In the genomic region with DNA sequence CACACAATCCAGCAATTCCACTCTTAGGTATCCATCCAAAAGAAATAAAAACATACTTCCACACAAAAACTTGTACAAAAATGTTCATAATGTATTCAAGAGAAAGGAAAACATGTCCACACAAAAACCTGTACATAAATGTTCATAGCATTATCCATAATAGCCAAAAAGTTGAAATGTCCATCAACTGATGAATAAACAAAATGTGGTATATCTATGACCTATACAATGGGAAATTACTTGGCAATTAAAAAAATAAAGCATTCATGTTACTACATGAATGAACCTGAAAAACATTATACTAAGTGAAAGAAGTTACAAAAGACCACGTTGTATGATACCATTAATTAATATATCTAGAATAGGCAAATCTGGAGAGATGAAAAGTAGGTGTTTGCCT, we compare ENCODE assay signal across 23 cellular contexts. TPM values are rescaled to one million over a fixed set of nuclear protein-coding genes. Genes with fewer than 3 reads are reported as not detected.
"Had no signal": no experiment of that assay in that cellular context is flagged by ENCODE, and none has a peak within 500 bp of the region (broad histone marks: within the 10 kb centered on the region; RNA-seq: fewer than 3 reads in every experiment).

No MANE protein-coding gene starts in this region.

- DNase-seq: hippocampal formation; kidney; left colon; left lung; midbrain; mucosa of descending colon; naive thymus-derived CD4-positive, alpha-beta T cell; ovary; right lobe of liver; stimulated activated CD4-positive, alpha-beta T cell treated with anti-CD3 and anti-CD28 coated beads, Interleukin-2, amount 100 ng/mL, for 24 hours; stimulated activated CD4-positive, alpha-beta T cell treated with anti-CD3 and anti-CD28 coated beads, Interleukin-4, amount 100 ng/mL, for 1 hour; stimulated activated naive B cell treated with anti-CD40 and anti-IgM and Interleukin-4, amounts not matched to agents 10 μg/mL and 1 μg/mL and 100 μg/mL, for 72 hours; stimulated activated naive CD8-positive, alpha-beta T cell treated with anti-CD3 and anti-CD28 coated beads, Interleukin-15, Interleukin-2, amounts not matched to agents 100 U/mL and 50 U/mL, for 24 hours; stomach; tibial artery; trophoblast cell; upper lobe of right lung; uterus had no signal

- H3K27ac ChIP-seq: left lung, ovary, right atrium auricular region, right lobe of liver, stomach, thoracic aorta, tibial artery, upper lobe of right lung, uterus had no signal

- ATAC-seq: left colon; left lung; mucosa of descending colon; naive thymus-derived CD4-positive, alpha-beta T cell; natural killer cell treated with Interleukin-12 subunit alpha and Interleukin-12 subunit beta and Interleukin-15 and Interleukin-18, amount 100 ng/mL, for 72 hours; right lobe of liver; stimulated activated naive B cell treated with anti-CD40 and anti-IgM and Interleukin-4, amounts not matched to agents 10 μg/mL and 1 μg/mL and 100 μg/mL, for 72 hours; stimulated activated naive CD8-positive, alpha-beta T cell treated with anti-CD3 and anti-CD28 coated beads, Interleukin-15, Interleukin-2, amounts not matched to agents 100 U/mL and 50 U/mL, for 24 hours; upper lobe of right lung had no signal

- H3K4me3 ChIP-seq: left lung, lung, mucosa of descending colon, ovary, right atrium auricular region, right lobe of liver, smooth muscle cell, stomach, thoracic aorta, tibial artery, upper lobe of right lung, uterus had no signal

- H3K27me3 ChIP-seq: ovary, right atrium auricular region, right lobe of liver, stomach, tibial artery, uterus had no signal

- H3K9me3 ChIP-seq: left lung, mucosa of descending colon, ovary, right atrium auricular region, right lobe of liver, stomach, thoracic aorta, tibial artery, upper lobe of right lung, uterus had no signal

- H3K4me2 ChIP-seq: smooth muscle cell had no signal

- FAIRE-seq: kidney had no signal

- H3K36me3 ChIP-seq: left lung, ovary, right atrium auricular region, right lobe of liver, stomach, thoracic aorta, tibial artery, upper lobe of right lung, uterus had no signal

- H3K4me1 ChIP-seq: left lung, right atrium auricular region, right lobe of liver, stomach, tibial artery, upper lobe of right lung, uterus had no signal

RNA-seq across cellular contexts. Expression of a gene that starts 17.9 kb away (rescaled TPM):
- total RNA-seq: natural killer cell treated with Interleukin-12 subunit alpha and Interleukin-12 subunit beta and Interleukin-15 and Interleukin-18, amount 100 ng/mL, for 72 hours; right lobe of liver had no signal
